ENCODE assay signal across 1 cellular context in the genomic region with DNA sequence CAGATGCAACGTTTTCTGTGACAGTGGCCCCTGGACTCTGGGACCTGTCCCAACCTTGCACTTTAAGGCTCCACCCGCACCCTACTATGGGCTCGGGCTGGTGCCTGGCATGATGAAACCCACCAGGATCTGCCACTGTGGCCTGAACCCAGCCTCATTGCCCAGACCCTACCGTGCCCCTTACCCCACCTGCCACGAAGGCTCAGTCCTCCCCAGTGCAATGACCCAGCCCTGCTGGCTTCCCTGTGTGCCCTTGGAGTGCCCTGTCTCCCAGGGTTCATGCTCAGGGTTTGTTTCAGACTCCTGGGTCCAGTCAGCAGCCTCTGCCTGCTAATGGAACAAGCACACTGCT.
TF ChIP-seq lines count a peak whose summit lies in the region.

No MANE protein-coding gene starts in this region.

TF ChIP-seq in WTC11, 78 proteins besides CTCF, POLR2A, EP300 and RAD21 (continued from another document):
- TF ChIP-seq, protein P1, sequence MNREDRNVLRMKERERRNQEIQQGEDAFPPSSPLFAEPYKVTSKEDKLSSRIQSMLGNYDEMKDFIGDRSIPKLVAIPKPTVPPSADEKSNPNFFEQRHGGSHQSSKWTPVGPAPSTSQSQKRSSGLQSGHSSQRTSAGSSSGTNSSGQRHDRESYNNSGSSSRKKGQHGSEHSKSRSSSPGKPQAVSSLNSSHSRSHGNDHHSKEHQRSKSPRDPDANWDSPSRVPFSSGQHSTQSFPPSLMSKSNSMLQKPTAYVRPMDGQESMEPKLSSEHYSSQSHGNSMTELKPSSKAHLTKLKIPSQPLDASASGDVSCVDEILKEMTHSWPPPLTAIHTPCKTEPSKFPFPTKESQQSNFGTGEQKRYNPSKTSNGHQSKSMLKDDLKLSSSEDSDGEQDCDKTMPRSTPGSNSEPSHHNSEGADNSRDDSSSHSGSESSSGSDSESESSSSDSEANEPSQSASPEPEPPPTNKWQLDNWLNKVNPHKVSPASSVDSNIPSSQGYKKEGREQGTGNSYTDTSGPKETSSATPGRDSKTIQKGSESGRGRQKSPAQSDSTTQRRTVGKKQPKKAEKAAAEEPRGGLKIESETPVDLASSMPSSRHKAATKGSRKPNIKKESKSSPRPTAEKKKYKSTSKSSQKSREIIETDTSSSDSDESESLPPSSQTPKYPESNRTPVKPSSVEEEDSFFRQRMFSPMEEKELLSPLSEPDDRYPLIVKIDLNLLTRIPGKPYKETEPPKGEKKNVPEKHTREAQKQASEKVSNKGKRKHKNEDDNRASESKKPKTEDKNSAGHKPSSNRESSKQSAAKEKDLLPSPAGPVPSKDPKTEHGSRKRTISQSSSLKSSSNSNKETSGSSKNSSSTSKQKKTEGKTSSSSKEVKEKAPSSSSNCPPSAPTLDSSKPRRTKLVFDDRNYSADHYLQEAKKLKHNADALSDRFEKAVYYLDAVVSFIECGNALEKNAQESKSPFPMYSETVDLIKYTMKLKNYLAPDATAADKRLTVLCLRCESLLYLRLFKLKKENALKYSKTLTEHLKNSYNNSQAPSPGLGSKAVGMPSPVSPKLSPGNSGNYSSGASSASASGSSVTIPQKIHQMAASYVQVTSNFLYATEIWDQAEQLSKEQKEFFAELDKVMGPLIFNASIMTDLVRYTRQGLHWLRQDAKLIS (CRISPR knock-in tag; IDR thresholded peaks at IDR 0.05; ENCODE audit: borderline replicate concordance) = no peak
- TF ChIP-seq, protein P2, sequence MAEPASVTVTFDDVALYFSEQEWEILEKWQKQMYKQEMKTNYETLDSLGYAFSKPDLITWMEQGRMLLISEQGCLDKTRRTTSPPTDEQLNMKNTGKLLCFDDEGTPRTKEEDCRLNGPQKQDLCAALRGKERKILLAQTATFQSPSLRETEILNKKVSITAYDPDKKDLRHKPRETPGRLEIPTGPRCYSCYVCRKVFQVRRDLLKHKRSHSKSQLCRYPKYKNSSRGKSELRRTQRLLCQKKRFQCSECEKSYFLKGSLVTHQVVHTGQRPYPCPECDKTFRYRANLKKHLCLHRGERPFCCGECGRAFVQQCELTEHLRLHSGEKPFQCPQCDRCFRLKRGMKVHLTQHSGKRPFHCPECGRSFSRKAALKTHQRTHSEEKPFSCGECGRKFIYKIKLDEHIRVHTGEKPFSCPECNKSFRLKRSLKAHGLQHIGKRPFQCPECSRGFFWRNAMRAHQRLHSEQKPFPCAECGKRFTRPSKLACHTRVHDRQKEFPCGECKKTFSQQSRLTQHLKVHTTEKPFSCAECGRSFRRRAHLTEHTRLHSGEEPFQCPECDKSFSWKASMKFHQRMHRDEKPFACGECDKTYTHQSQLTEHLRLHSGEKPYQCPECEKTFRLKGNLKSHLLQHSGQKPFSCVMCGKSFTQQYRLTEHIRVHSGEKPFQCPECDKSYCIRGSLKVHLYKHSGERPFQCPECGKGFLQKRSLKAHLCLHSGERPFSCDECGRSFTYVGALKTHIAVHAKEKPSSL (CRISPR knock-in tag; conservative IDR thresholded peaks at IDR 0.05) = no peak
- TF ChIP-seq, protein P3, sequence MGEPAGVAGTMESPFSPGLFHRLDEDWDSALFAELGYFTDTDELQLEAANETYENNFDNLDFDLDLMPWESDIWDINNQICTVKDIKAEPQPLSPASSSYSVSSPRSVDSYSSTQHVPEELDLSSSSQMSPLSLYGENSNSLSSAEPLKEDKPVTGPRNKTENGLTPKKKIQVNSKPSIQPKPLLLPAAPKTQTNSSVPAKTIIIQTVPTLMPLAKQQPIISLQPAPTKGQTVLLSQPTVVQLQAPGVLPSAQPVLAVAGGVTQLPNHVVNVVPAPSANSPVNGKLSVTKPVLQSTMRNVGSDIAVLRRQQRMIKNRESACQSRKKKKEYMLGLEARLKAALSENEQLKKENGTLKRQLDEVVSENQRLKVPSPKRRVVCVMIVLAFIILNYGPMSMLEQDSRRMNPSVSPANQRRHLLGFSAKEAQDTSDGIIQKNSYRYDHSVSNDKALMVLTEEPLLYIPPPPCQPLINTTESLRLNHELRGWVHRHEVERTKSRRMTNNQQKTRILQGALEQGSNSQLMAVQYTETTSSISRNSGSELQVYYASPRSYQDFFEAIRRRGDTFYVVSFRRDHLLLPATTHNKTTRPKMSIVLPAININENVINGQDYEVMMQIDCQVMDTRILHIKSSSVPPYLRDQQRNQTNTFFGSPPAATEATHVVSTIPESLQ (CRISPR knock-in tag; IDR thresholded peaks at IDR 0.05) = no peak
- TF ChIP-seq ESRRA (CRISPR knock-in tag; IDR thresholded peaks at IDR 0.05; ENCODE audit: borderline replicate concordance) (no peak), ATF1 (CRISPR knock-in tag; IDR thresholded peaks at IDR 0.05) (no peak), CBFB (CRISPR knock-in tag; IDR thresholded peaks at IDR 0.05; ENCODE audit: low read depth) (no peak), ZNF532 (CRISPR knock-in tag; IDR thresholded peaks at IDR 0.05; ENCODE audit: borderline replicate concordance) (no peak), ATF2 (CRISPR knock-in tag; IDR thresholded peaks at IDR 0.05; ENCODE audit: borderline replicate concordance, low read depth) (no peak), FOXP4 (CRISPR knock-in tag; IDR thresholded peaks at IDR 0.05) (no peak)
